ENCODE assay signal across 1 cellular context in the genomic region with DNA sequence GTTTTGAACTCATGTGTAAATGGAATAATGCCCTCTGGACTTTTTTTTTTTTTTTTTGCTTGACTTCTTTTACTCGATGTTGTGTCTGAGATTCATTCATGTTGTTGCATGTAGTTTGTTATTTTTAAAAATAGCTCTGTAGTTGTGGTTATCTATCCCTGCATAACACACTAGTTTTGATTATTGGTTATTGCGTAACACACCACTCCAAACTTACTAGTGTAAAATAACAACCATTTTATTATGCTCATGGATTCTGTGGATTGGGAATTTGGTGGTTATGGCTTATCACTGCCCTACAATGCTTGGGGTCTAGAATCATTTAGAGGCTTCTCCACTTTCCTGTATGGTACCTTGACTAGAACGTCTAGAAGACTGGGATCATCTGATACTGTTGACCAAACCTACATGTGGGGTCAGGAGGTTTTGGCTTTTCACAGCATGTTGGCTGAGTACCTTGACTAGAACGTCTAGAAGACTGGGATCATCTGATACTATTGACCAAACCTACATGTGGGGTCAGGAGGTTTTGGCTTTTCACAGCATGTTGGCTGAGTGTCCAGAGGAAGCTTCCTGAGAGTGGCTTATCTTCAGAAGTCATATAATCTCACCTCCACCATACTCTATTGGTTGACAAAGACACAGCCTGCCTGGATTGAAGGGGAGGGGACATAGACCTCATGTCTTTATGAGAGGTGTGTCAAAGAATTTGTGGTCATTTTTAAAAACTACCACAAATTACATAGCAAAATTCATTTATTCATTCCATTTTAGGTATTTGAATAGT.
A peak's percentile ranks its signal among the peaks of the same experiment; 100 is the strongest.
TF ChIP-seq lines count a peak whose summit lies in the region.

No MANE protein-coding gene starts in this region.

TF ChIP-seq in K562, 482 proteins besides CTCF, POLR2A, EP300 and RAD21 (continues in another document):
- TF ChIP-seq EHMT2 (IDR thresholded peaks at IDR 0.05) (peak; percentile 61), TCF3 (CRISPR knock-in tag; IDR thresholded peaks at IDR 0.05) (peak; percentile 65), RCOR1 (IDR thresholded peaks at IDR 0.05; ENCODE audit: borderline replicate concordance in 1 of 2, low read depth in 2 of 2, low read length in 2 of 2) (peak in 1 of 2 experiments; percentile 74; a peak in 1 of 4 replicates), CREM (IDR thresholded peaks at IDR 0.05; ENCODE audit: low read depth) (peak; percentile 27; the same call in 1 of the 2 replicates), SMAD4 (CRISPR knock-in tag; conservative IDR thresholded peaks at IDR 0.05) (0 out of 2 replicates have a peak, but pooled peaks have one; percentile 14), ZKSCAN1 (IDR thresholded peaks at IDR 0.05; ENCODE audit: low read depth, low read length) (no peak), FOXK2 (conservative IDR thresholded peaks at IDR 0.05 in 1 of 2, IDR thresholded peaks at IDR 0.05 in 1 of 2; ENCODE audit: low read depth in 2 of 2) (no peak), TEAD4 (IDR thresholded peaks at IDR 0.05; ENCODE audit: low read length) (peak; percentile 65), TEAD4 (CRISPR knock-in tag; IDR thresholded peaks at IDR 0.05; ENCODE audit: borderline replicate concordance) (no peak), CEBPG (CRISPR knock-in tag; IDR thresholded peaks at IDR 0.05) (0 out of 2 replicates have a peak, but pooled peaks have one; percentile 36), CEBPG (tag; conservative IDR thresholded peaks at IDR 0.05 in 1 of 2, IDR thresholded peaks at IDR 0.05 in 1 of 2) (peak; percentile 81 to 98), L3MBTL2 (IDR thresholded peaks at IDR 0.05) (0 out of 2 replicates have a peak, but pooled peaks have one; percentile 21), PRDM10 (IDR thresholded peaks at IDR 0.05; ENCODE audit: partially characterized antibody) (no peak), ZNF280A (IDR thresholded peaks at IDR 0.05; ENCODE audit: low read depth, partially characterized antibody) (no peak), PRPF4 (IDR thresholded peaks at IDR 0.05; ENCODE audit: insufficient read depth, low read depth, low read length, poor library complexity, severe bottlenecking) (no peak), ETV5 (CRISPR knock-in tag; IDR thresholded peaks at IDR 0.05; ENCODE audit: low read depth) (no peak), ARID3B (CRISPR knock-in tag; IDR thresholded peaks at IDR 0.05; ENCODE audit: borderline replicate concordance) (no peak), HLTF (IDR thresholded peaks at IDR 0.05) (no peak), THAP12 (CRISPR knock-in tag; IDR thresholded peaks at IDR 0.05) (no peak), DPF2 (IDR thresholded peaks at IDR 0.05) (0 out of 2 replicates have a peak, but pooled peaks have one; percentile 32), NCOR1 (IDR thresholded peaks at IDR 0.05) (peak; percentile 54; the same call in 1 of the 2 replicates), E2F3 (CRISPR knock-in tag; IDR thresholded peaks at IDR 0.05) (no peak), KLF6 (CRISPR knock-in tag; IDR thresholded peaks at IDR 0.05; ENCODE audit: borderline replicate concordance) (no peak), ARID1B (IDR thresholded peaks at IDR 0.05) (peak; percentile 66), ZNF184 (CRISPR knock-in tag; IDR thresholded peaks at IDR 0.05) (no peak), KDM1A (IDR thresholded peaks at IDR 0.05) (peak; percentile 67 to 71; a peak in 3 of 4 replicates), KLF16 (IDR thresholded peaks at IDR 0.05) (peak; percentile 30; the same call in 1 of the 2 replicates), POLR2AphosphoS5 (IDR thresholded peaks at IDR 0.05; ENCODE audit: control insufficient read depth, insufficient read depth, low read depth, low read length) (0 out of 2 replicates have a peak, but pooled peaks have one; percentile 34), BHLHE40 (IDR thresholded peaks at IDR 0.05; ENCODE audit: low read length) (0 out of 2 replicates have a peak, but pooled peaks have one; percentile 9), TAL1 (IDR thresholded peaks at IDR 0.05) (peak; percentile 52; the same call in 1 of the 2 replicates), U2AF1 (optimal IDR thresholded peaks at IDR 0.05; ENCODE audit: low read depth, low read length) (no peak), MTA3 (IDR thresholded peaks at IDR 0.05; ENCODE audit: borderline replicate concordance) (no peak), SAFB2 (IDR thresholded peaks at IDR 0.05; ENCODE audit: borderline replicate concordance, low read depth, low read length, severe bottlenecking) (no peak), NFIC (IDR thresholded peaks at IDR 0.05) (peak; percentile 37; the same call in 1 of the 2 replicates), CBFA2T2 (conservative IDR thresholded peaks at IDR 0.05) (peak; percentile 74), CEBPB (tag; IDR thresholded peaks at IDR 0.05) (peak; percentile 97), RHOXF2B (CRISPR knock-in tag; conservative IDR thresholded peaks at IDR 0.05) (no peak), HOMEZ (CRISPR knock-in tag; IDR thresholded peaks at IDR 0.05) (no peak)
- TF ChIP-seq, protein P1, sequence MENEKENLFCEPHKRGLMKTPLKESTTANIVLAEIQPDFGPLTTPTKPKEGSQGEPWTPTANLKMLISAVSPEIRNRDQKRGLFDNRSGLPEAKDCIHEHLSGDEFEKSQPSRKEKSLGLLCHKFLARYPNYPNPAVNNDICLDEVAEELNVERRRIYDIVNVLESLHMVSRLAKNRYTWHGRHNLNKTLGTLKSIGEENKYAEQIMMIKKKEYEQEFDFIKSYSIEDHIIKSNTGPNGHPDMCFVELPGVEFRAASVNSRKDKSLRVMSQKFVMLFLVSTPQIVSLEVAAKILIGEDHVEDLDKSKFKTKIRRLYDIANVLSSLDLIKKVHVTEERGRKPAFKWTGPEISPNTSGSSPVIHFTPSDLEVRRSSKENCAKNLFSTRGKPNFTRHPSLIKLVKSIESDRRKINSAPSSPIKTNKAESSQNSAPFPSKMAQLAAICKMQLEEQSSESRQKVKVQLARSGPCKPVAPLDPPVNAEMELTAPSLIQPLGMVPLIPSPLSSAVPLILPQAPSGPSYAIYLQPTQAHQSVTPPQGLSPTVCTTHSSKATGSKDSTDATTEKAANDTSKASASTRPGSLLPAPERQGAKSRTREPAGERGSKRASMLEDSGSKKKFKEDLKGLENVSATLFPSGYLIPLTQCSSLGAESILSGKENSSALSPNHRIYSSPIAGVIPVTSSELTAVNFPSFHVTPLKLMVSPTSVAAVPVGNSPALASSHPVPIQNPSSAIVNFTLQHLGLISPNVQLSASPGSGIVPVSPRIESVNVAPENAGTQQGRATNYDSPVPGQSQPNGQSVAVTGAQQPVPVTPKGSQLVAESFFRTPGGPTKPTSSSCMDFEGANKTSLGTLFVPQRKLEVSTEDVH (IDR thresholded peaks at IDR 0.05; ENCODE audit: low read depth, partially characterized antibody), result no peak
- TF ChIP-seq, protein P2, sequence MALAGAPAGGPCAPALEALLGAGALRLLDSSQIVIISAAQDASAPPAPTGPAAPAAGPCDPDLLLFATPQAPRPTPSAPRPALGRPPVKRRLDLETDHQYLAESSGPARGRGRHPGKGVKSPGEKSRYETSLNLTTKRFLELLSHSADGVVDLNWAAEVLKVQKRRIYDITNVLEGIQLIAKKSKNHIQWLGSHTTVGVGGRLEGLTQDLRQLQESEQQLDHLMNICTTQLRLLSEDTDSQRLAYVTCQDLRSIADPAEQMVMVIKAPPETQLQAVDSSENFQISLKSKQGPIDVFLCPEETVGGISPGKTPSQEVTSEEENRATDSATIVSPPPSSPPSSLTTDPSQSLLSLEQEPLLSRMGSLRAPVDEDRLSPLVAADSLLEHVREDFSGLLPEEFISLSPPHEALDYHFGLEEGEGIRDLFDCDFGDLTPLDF (CRISPR knock-in tag; IDR thresholded peaks at IDR 0.05), result no peak
- TF ChIP-seq, protein P3, sequence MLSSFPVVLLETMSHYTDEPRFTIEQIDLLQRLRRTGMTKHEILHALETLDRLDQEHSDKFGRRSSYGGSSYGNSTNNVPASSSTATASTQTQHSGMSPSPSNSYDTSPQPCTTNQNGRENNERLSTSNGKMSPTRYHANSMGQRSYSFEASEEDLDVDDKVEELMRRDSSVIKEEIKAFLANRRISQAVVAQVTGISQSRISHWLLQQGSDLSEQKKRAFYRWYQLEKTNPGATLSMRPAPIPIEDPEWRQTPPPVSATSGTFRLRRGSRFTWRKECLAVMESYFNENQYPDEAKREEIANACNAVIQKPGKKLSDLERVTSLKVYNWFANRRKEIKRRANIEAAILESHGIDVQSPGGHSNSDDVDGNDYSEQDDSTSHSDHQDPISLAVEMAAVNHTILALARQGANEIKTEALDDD (IDR thresholded peaks at IDR 0.05), result peak; percentile 99
- TF ChIP-seq, protein P4, sequence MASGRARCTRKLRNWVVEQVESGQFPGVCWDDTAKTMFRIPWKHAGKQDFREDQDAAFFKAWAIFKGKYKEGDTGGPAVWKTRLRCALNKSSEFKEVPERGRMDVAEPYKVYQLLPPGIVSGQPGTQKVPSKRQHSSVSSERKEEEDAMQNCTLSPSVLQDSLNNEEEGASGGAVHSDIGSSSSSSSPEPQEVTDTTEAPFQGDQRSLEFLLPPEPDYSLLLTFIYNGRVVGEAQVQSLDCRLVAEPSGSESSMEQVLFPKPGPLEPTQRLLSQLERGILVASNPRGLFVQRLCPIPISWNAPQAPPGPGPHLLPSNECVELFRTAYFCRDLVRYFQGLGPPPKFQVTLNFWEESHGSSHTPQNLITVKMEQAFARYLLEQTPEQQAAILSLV (tag; IDR thresholded peaks at IDR 0.05), result peak; percentile 81; the same call in 1 of the 2 replicates
